In genomic region chr3:194572131-194572789, GRCh38 we compare ENCODE assay signal across 8 cellular contexts.
DNase-seq lines count a peak whose midpoint lies in the region; ATAC-seq, FAIRE-seq and TF ChIP-seq lines count a peak whose summit lies in the region.

No MANE protein-coding gene starts in this region.

- POLR2A ChIA-PET in K562 (lab: Yijun Ruan, JAX): interaction anchor here (0.7 to 2.9 kb wide), 7 partner anchors 8 to 437 kb away, joined by 3 to 10 read pairs (median 4); no protein-coding TSS in a partner anchor

- H4K20me1 ChIP-seq in K562 (replicated peaks; ENCODE audit: control insufficient read depth, insufficient read depth, low read length) (no peaks in the 10 kb centered on the region), hepatocyte (ENCODE audit: insufficient read depth, poor library complexity, severe bottlenecking) (no peaks in the 10 kb centered on the region), smooth muscle cell (ENCODE audit: low read depth) (no peaks in the 10 kb centered on the region)

- BruUV-seq in K562 (replicated peaks; lab: Mats Ljungman, UMichigan): no TSS peak

- TF ChIP-seq CTCF in HFFc6 (IDR thresholded peaks at IDR 0.05): 0 out of 2 replicates have a peak, but pooled peaks have one; percentile 12
- TF ChIP-seq CTCF in K562 (IDR thresholded peaks at IDR 0.05 in 2 of 3, conservative IDR thresholded peaks at IDR 0.05 in 1 of 3; ENCODE audit: insufficient read depth in 2 of 3, low read depth in 1 of 3, low read length in 3 of 3): no peak
- no peak for TF ChIP-seq CTCF in hepatocyte (IDR thresholded peaks at IDR 0.05; ENCODE audit: poor library complexity)
- TF ChIP-seq CTCF in smooth muscle cell (IDR thresholded peaks at IDR 0.05; ENCODE audit: borderline replicate concordance, insufficient read depth, poor library complexity, severe bottlenecking): no peak

- H3K4me1 Mint-ChIP-seq in HFFc6 (ENCODE audit: low read depth): peaks cover 58% of the 10 kb centered on the region

- peak; percentile 87 for TF ChIP-seq EP300 in K562 (IDR thresholded peaks at IDR 0.05; ENCODE audit: low read length)

- in situ Hi-C loops in K562 (cut with MboI): no loop called here

- peaks cover 12% of the 10 kb centered on the region for H3F3A ChIP-seq in smooth muscle cell (ENCODE audit: low read depth)

- H3K4me2 ChIP-seq in K562 (ENCODE audit: insufficient read depth, low read length) (peak overlapping the region; percentile 58), hepatocyte (peak overlapping the region; percentile 48), smooth muscle cell (peak overlapping the region; percentile 79)

- CTCF ChIA-PET in K562 (lab: Yijun Ruan, JAX; ENCODE audit: low intra/inter-chr PET ratio): interaction anchor here (0.6 to 1.0 kb wide), 2 partner anchors 100 to 1509 kb away, joined by 3 to 4 read pairs; no protein-coding TSS in a partner anchor

- peaks cover 2% of the 10 kb centered on the region for H3K9me1 ChIP-seq in K562 (ENCODE audit: control insufficient read depth, insufficient read depth, low read length)

- H3K9me3 Mint-ChIP-seq in HFFc6: no peaks in the 10 kb centered on the region

- ATAC-seq in K562 (peak; percentile 84), HG02938 (IDR thresholded peaks at IDR 0.05; ENCODE audit: unreplicated experiment) (no peak), GM21423 (IDR thresholded peaks at IDR 0.05; ENCODE audit: unreplicated experiment) (no peak)

- H2AFZ ChIP-seq in K562 (ENCODE audit: low read depth, low read length): peak overlapping the region; percentile 88
- no peak overlapping the region for H2AFZ ChIP-seq in hepatocyte
- H2AFZ ChIP-seq in smooth muscle cell (ENCODE audit: low read depth): no peak overlapping the region

- WGBS in K562 (ENCODE audit: insufficient coverage, low coverage, missing lambda C conversion rate): 2% methylated on average over 17 of the region's 18 CpGs
- WGBS in hepatocyte (ENCODE audit: low lambda C conversion rate, missing lambda C conversion rate): 35% methylated on average over 18 of the region's 18 CpGs
- WGBS in smooth muscle cell (ENCODE audit: low lambda C conversion rate): 24% methylated on average over 18 of the region's 18 CpGs

- peaks cover 3% of the 10 kb centered on the region for H3K27me3 Mint-ChIP-seq in HFFc6 (ENCODE audit: insufficient read depth)

- peak overlapping the region; percentile 99 for H3K27ac Mint-ChIP-seq in HFFc6

- FAIRE-seq in K562 (lab: Jason Lieb, UNC): peak; percentile 93

- H3K27ac ChIP-seq in K562 (ENCODE audit: extremely low read depth, low read depth, low read length): peak overlapping the region; percentile 70
- peak overlapping the region; percentile 84 for H3K27ac ChIP-seq in hepatocyte
- peak overlapping the region; percentile 88 for H3K27ac ChIP-seq in smooth muscle cell (ENCODE audit: low read depth)

- intact Hi-C loops in K562 (cut with micrococcal nuclease): loop anchor here (2.0 to 5.0 kb wide), 2 partner anchors 51 to 240 kb away; no protein-coding TSS in a partner anchor

- H3K27me3 ChIP-seq in K562 (ENCODE audit: control insufficient read depth in 2 of 2, insufficient read depth in 2 of 2, low read length in 2 of 2): no peaks in the 10 kb centered on the region
- H3K27me3 ChIP-seq in hepatocyte: no peaks in the 10 kb centered on the region
- no peaks in the 10 kb centered on the region for H3K27me3 ChIP-seq in smooth muscle cell (ENCODE audit: low read depth)

- DNase-seq in HFFc6: peak; percentile 92
- peak; percentile 75 to 93 (median 80) for DNase-seq in K562 (ENCODE audit: extremely low read depth in 1 of 4, low spot score in 3 of 4)
- DNase-seq in hepatocyte (ENCODE audit: low spot score): peak; percentile 91
- peak; percentile 34 for DNase-seq in smooth muscle cell (lab: John Stamatoyannopoulos, UW; ENCODE audit: unreplicated experiment)
- no peak for DNase-seq in NCI-H1417 treated with DMSO at 0.1 percent for 48 hours (lab: John Stamatoyannopoulos, UW)
- DNase-seq in NCI-H2107 treated with DMSO at 0.1 percent for 48 hours (lab: John Stamatoyannopoulos, UW; ENCODE audit: unreplicated experiment): no peak

- H3K9ac ChIP-seq in K562 (ENCODE audit: insufficient read depth in 1 of 2, low read depth in 2 of 2, low read length in 2 of 2) (peak overlapping the region; percentile 64 to 87), smooth muscle cell (ENCODE audit: low read depth) (peak overlapping the region; percentile 90)

- H3K36me3 Mint-ChIP-seq in HFFc6 (ENCODE audit: low read depth): no peaks in the 10 kb centered on the region

- H3K9me3 ChIP-seq in K562 (replicated peaks; ENCODE audit: control insufficient read depth, insufficient read depth, low read depth, low read length) (no peaks in the 10 kb centered on the region), hepatocyte (ENCODE audit: low read depth) (no peaks in the 10 kb centered on the region), smooth muscle cell (replicated peaks; ENCODE audit: low read depth) (no peaks in the 10 kb centered on the region)

- peak; percentile 5 to 10; a peak in 1 of 4 replicates for TF ChIP-seq RAD21 in K562 (CRISPR knock-in tag; conservative IDR thresholded peaks at IDR 0.05 in 1 of 2, IDR thresholded peaks at IDR 0.05 in 1 of 2)

- no peaks in the 10 kb centered on the region for H3K79me2 ChIP-seq in K562 (ENCODE audit: control insufficient read depth, insufficient read depth, low read length)
- no peaks in the 10 kb centered on the region for H3K79me2 ChIP-seq in hepatocyte
- H3K79me2 ChIP-seq in smooth muscle cell (ENCODE audit: low read depth): no peaks in the 10 kb centered on the region

- H3K4me3 ChIP-seq in K562 (no peak overlapping the region), hepatocyte (no peak overlapping the region), smooth muscle cell (peak overlapping the region; percentile 6)

- H3K36me3 ChIP-seq in K562 (ENCODE audit: control insufficient read depth, insufficient read depth, low read length): no peaks in the 10 kb centered on the region
- H3K36me3 ChIP-seq in hepatocyte (replicated peaks; ENCODE audit: insufficient read depth, low read depth): no peaks in the 10 kb centered on the region
- H3K36me3 ChIP-seq in smooth muscle cell (ENCODE audit: low read depth): no peaks in the 10 kb centered on the region

- H3K9me2 ChIP-seq in hepatocyte (replicated peaks; ENCODE audit: insufficient read depth): no peaks in the 10 kb centered on the region

- no peak for TF ChIP-seq POLR2A in K562 (conservative IDR thresholded peaks at IDR 0.05)

- H3K4me1 ChIP-seq in K562 (replicated peaks in 1 of 2; ENCODE audit: control insufficient read depth in 2 of 2, insufficient read depth in 2 of 2, low read length in 2 of 2): peaks cover 39 to 45% of the 10 kb centered on the region in 2 experiments
- H3K4me1 ChIP-seq in hepatocyte (ENCODE audit: insufficient read depth): peaks cover 11% of the 10 kb centered on the region
- peaks cover 10% of the 10 kb centered on the region for H3K4me1 ChIP-seq in smooth muscle cell (ENCODE audit: low read depth)

- peak overlapping the region; percentile 76 for H3K4me3 Mint-ChIP-seq in HFFc6

TF ChIP-seq in K562, 482 proteins besides CTCF, POLR2A, EP300 and RAD21 (continues in another document):
- TF ChIP-seq ARID3B (CRISPR knock-in tag; IDR thresholded peaks at IDR 0.05; ENCODE audit: borderline replicate concordance): no peak
- peak; percentile 41; the same call in 1 of the 2 replicates for TF ChIP-seq ZNF511 (CRISPR knock-in tag; IDR thresholded peaks at IDR 0.05)
- TF ChIP-seq ILK (tag; IDR thresholded peaks at IDR 0.05; ENCODE audit: borderline replicate concordance, low read depth): no peak
- TF ChIP-seq CEBPG (CRISPR knock-in tag; IDR thresholded peaks at IDR 0.05): peak; percentile 70
- peak; percentile 39 to 80 for TF ChIP-seq CEBPG (tag; conservative IDR thresholded peaks at IDR 0.05 in 1 of 2, IDR thresholded peaks at IDR 0.05 in 1 of 2)
- TF ChIP-seq DACH1 (IDR thresholded peaks at IDR 0.05; ENCODE audit: partially characterized antibody): peak; percentile 43

Comparison
In these comparisons a context has a peak if more than half of its experiments do, and no peak if none do; other contexts are left out.
1. DNase-seq: peak in HFFc6 (single experiment), K562 (4 of 4), hepatocyte (single experiment) and smooth muscle cell (single experiment); none in NCI-H1417 treated with DMSO at 0.1 percent for 48 hours (single experiment) and NCI-H2107 treated with DMSO at 0.1 percent for 48 hours (single experiment).
2. Peak in every context shown above with its lines, with median percentiles within 50 percentile points of each other: H3K27ac ChIP-seq and H3K4me2 ChIP-seq.